In genomic region chr15:62089616-62090015, GRCh38 we compare ENCODE assay signal across 18 cellular contexts. TPM values are rescaled to one million over a fixed set of nuclear protein-coding genes. Genes with fewer than 3 reads are reported as not detected.
DNase-seq lines count a peak whose midpoint lies in the region; ATAC-seq and TF ChIP-seq lines count a peak whose summit lies in the region.
"Had no signal": no experiment of that assay in that cellular context is flagged by ENCODE, and none has a peak within 500 bp of the region (broad histone marks: within the 10 kb centered on the region; RNA-seq: fewer than 3 reads in every experiment).

No MANE protein-coding gene starts in this region.

- intact Hi-C loops in mucosa of descending colon (cut with DNase I, micrococcal nuclease), result no loop called here
- intact Hi-C loops in left ventricle myocardium inferior (cut with micrococcal nuclease), result no loop called here

- H3K79me2 ChIP-seq in GM23248 (ENCODE audit: insufficient read depth), result no peaks in the 10 kb centered on the region

- H3K27ac ChIP-seq in GM23248, result no peak overlapping the region
- H3K27ac ChIP-seq in left ventricle myocardium inferior (replicated peaks), result no peak overlapping the region

- H3K36me3 ChIP-seq in mucosa of descending colon (ENCODE audit: low read depth) (no peaks in the 10 kb centered on the region), GM23248 (ENCODE audit: low read depth) (no peaks in the 10 kb centered on the region), left ventricle myocardium inferior (no peaks in the 10 kb centered on the region)
- H3K36me3 ChIP-seq: BE2C had no signal

- 70 to 73% methylated on average over 2 of the region's 2 CpGs for WGBS in GM23248 (ENCODE audit: low coverage in 1 of 2, low lambda C conversion rate in 2 of 2, missing lambda C conversion rate in 2 of 2), 2 experiments

- no peaks in the 10 kb centered on the region for H3F3A ChIP-seq in GM23248 (ENCODE audit: insufficient read depth)

- TF ChIP-seq EP300 in Ishikawa (IDR thresholded peaks at IDR 0.05; ENCODE audit: borderline replicate concordance), result no peak

- H2AFZ ChIP-seq in GM23248, result no peak overlapping the region

- DNase-seq in DMS79 treated with DMSO at 0.1 percent for 48 hours (lab: John Stamatoyannopoulos, UW) (peak; percentile 30), astrocyte of the hippocampus (ENCODE audit: low read depth, low spot score) (peak; percentile 39), mucosa of descending colon (no peak), GM23248 (no peak), left ventricle myocardium inferior (no peak)
- DNase-seq: BE2C; CD4-positive, alpha-beta T cell; GF-D8; HFFc6; NCI-H146; NCI-H2081 treated with DMSO at 0.1 percent for 48 hours; NCI-H510A treated with DMSO at 0.1 percent for 48 hours; SIG-M5; T-helper 17 cell had no signal

- in situ Hi-C loops in GM23248 (cut with MboI), result no loop called here

- TF ChIP-seq CTCF in mucosa of descending colon (IDR thresholded peaks at IDR 0.05) (no peak), left ventricle myocardium inferior (IDR thresholded peaks at IDR 0.05; ENCODE audit: borderline replicate concordance) (no peak)

- peak; percentile 18 for ATAC-seq in mucosa of descending colon
- ATAC-seq in GM19351 (IDR thresholded peaks at IDR 0.05; ENCODE audit: unreplicated experiment), result no peak
- ATAC-seq: T-helper 17 cell had no signal

- peak; percentile 17; the same call in 1 of the 2 replicates for TF ChIP-seq RAD21 in Ishikawa (IDR thresholded peaks at IDR 0.05; ENCODE audit: low read depth)

- H4K20me1 ChIP-seq in GM23248 (ENCODE audit: insufficient read depth), result no peaks in the 10 kb centered on the region

- H3K4me1 ChIP-seq in mucosa of descending colon (ENCODE audit: low read depth) (no peaks in the 10 kb centered on the region), GM23248 (ENCODE audit: insufficient read depth) (peaks cover 10% of the 10 kb centered on the region; the same call in 1 of the 2 replicates), left ventricle myocardium inferior (peaks cover 11% of the 10 kb centered on the region)

- H3K9me3 ChIP-seq in mucosa of descending colon (no peaks in the 10 kb centered on the region), GM23248 (ENCODE audit: low read depth) (no peaks in the 10 kb centered on the region), left ventricle myocardium inferior (replicated peaks) (no peaks in the 10 kb centered on the region)
- H3K9me3 ChIP-seq: BE2C had no signal

- no peak overlapping the region for H3K4me2 ChIP-seq in GM23248 (ENCODE audit: unreplicated experiment)

- no peaks in the 10 kb centered on the region for H3K27me3 ChIP-seq in GM23248 (replicated peaks; ENCODE audit: insufficient read depth)
- H3K27me3 ChIP-seq in left ventricle myocardium inferior (ENCODE audit: low read depth), result no peaks in the 10 kb centered on the region
- H3K27me3 ChIP-seq: BE2C had no signal

- no peak overlapping the region for H3K4me3 ChIP-seq in mucosa of descending colon
- no peak overlapping the region for H3K4me3 ChIP-seq in GM23248
- H3K4me3 ChIP-seq in left ventricle myocardium inferior, result no peak overlapping the region

- no peak overlapping the region for H3K9ac ChIP-seq in GM23248

- H3K9me2 ChIP-seq in GM23248 (ENCODE audit: insufficient read depth), result no peaks in the 10 kb centered on the region

TF ChIP-seq in Ishikawa, 13 proteins besides CTCF, POLR2A, EP300 and RAD21:
- TF ChIP-seq REST (IDR thresholded peaks at IDR 0.05; ENCODE audit: low read depth), result no peak
- no peak for TF ChIP-seq TCF12 (IDR thresholded peaks at IDR 0.05; ENCODE audit: low read depth)
- TF ChIP-seq NFIC (IDR thresholded peaks at IDR 0.05), result 0 out of 2 replicates have a peak, but pooled peaks have one; percentile 28
- no peak for TF ChIP-seq ZBTB7A (IDR thresholded peaks at IDR 0.05; ENCODE audit: low read depth)
- TF ChIP-seq, protein P1, sequence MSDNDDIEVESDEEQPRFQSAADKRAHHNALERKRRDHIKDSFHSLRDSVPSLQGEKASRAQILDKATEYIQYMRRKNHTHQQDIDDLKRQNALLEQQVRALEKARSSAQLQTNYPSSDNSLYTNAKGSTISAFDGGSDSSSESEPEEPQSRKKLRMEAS (IDR thresholded peaks at IDR 0.05), result no peak

RNA-seq across cellular contexts. Expression of gene C2CD4A, which starts 22.8 kb away (rescaled TPM):
- total RNA-seq in mucosa of descending colon (1 to 10 TPM in 1 of 3 donors, under 1 TPM in 2; 0.28 to 1.9 (median 0.29) TPM), left ventricle myocardium inferior (not detected)
- total RNA-seq in GM23248 (2014; rRNA removed; shearing (Covaris generic)), result not detected in 2 replicates
- not detected in 2 replicates for polyA plus RNA-seq in GM23248 (2016; fragmentation: Nextera tagmentation; extraction: Ambion mirVana)
- total RNA-seq: Daoy, H1, HFFc6 had no signal
- polyA plus RNA-seq: H1 had no signal

RNA-seq across cellular contexts. Expression of gene VPS13C, which starts 29.4 kb away (rescaled TPM):
- total RNA-seq in mucosa of descending colon (10 to 100 TPM; 51.0 to 76.1 (median 57.1) TPM), left ventricle myocardium inferior (32.9 TPM)
- 21.7 and 23.8 TPM in 2 replicates for total RNA-seq in GM23248 (2014; rRNA removed; shearing (Covaris generic))
- polyA plus RNA-seq in GM23248 (2016; fragmentation: Nextera tagmentation; extraction: Ambion mirVana), result 8.0 and 8.7 TPM in 2 replicates

Comparison
In these comparisons a context has a peak if more than half of its experiments do, and no peak if none do; other contexts are left out.
1. DNase-seq: peak in DMS79 treated with DMSO at 0.1 percent for 48 hours (single experiment) and astrocyte of the hippocampus (single experiment); none in mucosa of descending colon (0 of 3), GM23248 (single experiment) and left ventricle myocardium inferior (single experiment).